Comparison of ENCODE assay signal across 1 cellular context in genomic region chr2:220513573-220514288, GRCh38.
TF ChIP-seq lines count a peak whose summit lies in the region.

No MANE protein-coding gene starts in this region.

TF ChIP-seq in WTC11, 78 proteins besides CTCF, POLR2A, EP300 and RAD21 (continued from another document):
- TF ChIP-seq ZNF425 (CRISPR knock-in tag; conservative IDR thresholded peaks at IDR 0.05) (no peak), ERG (CRISPR knock-in tag; IDR thresholded peaks at IDR 0.05) (no peak), GRHL2 (CRISPR knock-in tag; IDR thresholded peaks at IDR 0.05; ENCODE audit: insufficient replicate concordance, severe bottlenecking) (no peak), ZNF423 (CRISPR knock-in tag; IDR thresholded peaks at IDR 0.05) (no peak), ETV6 (CRISPR knock-in tag; IDR thresholded peaks at IDR 0.05) (no peak), E2F4 (CRISPR knock-in tag; IDR thresholded peaks at IDR 0.05; ENCODE audit: borderline replicate concordance, low read depth) (no peak), MYBL2 (CRISPR knock-in tag; IDR thresholded peaks at IDR 0.05) (no peak), ZNF512 (CRISPR knock-in tag; IDR thresholded peaks at IDR 0.05; ENCODE audit: borderline replicate concordance) (no peak), USF2 (CRISPR knock-in tag; IDR thresholded peaks at IDR 0.05) (no peak), NFATC4 (CRISPR knock-in tag; IDR thresholded peaks at IDR 0.05) (no peak), CBFB (CRISPR knock-in tag; IDR thresholded peaks at IDR 0.05; ENCODE audit: low read depth) (no peak), ZNF121 (CRISPR knock-in tag; IDR thresholded peaks at IDR 0.05) (no peak), AR (CRISPR knock-in tag; IDR thresholded peaks at IDR 0.05) (no peak), ATF2 (CRISPR knock-in tag; IDR thresholded peaks at IDR 0.05; ENCODE audit: borderline replicate concordance, low read depth) (no peak), ZNF317 (CRISPR knock-in tag; IDR thresholded peaks at IDR 0.05; ENCODE audit: borderline replicate concordance, low read depth) (no peak), NR2C2 (CRISPR knock-in tag; IDR thresholded peaks at IDR 0.05) (no peak)
